23 cellular contexts compared by ENCODE assay signal in the genomic region with DNA sequence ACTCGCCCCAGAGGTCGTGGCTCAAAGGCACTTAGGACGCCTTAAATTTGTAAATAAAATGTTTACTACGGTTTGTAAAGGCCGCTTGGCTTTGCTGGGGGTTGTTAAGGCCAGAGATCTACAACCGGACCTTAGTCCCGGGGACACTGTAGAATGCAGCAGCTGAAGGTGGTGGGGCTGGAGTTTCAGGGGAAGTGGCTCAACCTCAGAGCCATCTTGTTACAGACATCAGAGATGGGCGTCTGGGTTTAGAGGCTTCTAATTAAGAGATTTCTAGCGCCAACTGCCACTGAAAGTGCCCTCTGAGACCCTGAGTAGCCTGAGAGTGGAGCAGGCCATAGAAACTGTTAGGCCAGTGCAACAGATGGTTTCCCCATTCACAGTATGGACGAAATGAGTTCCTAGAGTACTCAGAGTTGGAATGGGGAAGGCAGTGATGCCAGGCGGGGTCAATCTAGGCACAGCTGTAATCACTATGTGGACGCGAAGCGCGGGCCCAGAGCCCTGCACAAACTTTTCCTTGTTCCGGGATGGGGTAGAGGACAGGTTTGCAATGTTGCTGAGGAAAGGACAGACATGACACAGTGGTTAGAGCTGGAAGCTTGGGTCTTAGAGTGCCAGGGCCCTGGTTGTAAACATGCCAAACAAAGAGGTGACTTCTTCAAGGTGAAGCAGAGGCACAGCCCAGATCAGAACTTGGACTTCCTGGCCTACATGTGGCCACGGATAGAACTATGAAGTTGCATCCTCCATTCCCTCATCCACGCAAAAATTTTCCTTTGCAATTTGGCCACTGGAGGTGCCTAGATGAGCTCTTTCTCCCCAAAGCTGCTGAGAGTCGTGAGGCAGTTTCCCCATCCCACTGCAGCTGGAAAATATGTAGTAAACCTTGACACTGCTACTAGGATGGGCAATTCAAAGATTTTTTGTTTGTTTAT. TPM values are rescaled to one million over a fixed set of nuclear protein-coding genes. Genes with fewer than 3 reads are reported as not detected.
A peak's percentile ranks its signal among the peaks of the same experiment; 100 is the strongest.
DNase-seq lines count a peak whose midpoint lies in the region; ATAC-seq and TF ChIP-seq lines count a peak whose summit lies in the region.
"Had no signal": no experiment of that assay in that cellular context is flagged by ENCODE, and none has a peak within 500 bp of the region (broad histone marks: within the 10 kb centered on the region; RNA-seq: fewer than 3 reads in every experiment).

No MANE protein-coding gene starts in this region.

- no peak for ATAC-seq in HG02884 (IDR thresholded peaks at IDR 0.05; ENCODE audit: unreplicated experiment)
- ATAC-seq: activated CD8-positive, alpha-beta T cell treated with anti-CD3 and anti-CD28 coated beads, Interleukin-2, amount 10 ng/mL, durations not matched to agents 7 days and 5 days; activated naive CD8-positive, alpha-beta T cell treated with anti-CD3 and anti-CD28 coated beads, Interleukin-2, amount 50 U/mL, for 24 hours; esophagus mucosa; HepG2; stimulated activated naive CD8-positive, alpha-beta T cell treated with anti-CD3 and anti-CD28 coated beads, Interleukin-15, amount 100 ng/mL, for 72 hours had no signal

- H3K4me3 ChIP-seq in HUES6 (ENCODE audit: low read depth, low read length) (peak overlapping the region; percentile 46), transverse colon (peak overlapping the region in 2 of 4 donors; percentile 14 to 93)
- H3K4me3 ChIP-seq: lung, pancreas, tibial artery had no signal

- no peak for DNase-seq in glutamatergic neuron
- no peak for DNase-seq in transverse colon
- no peak for DNase-seq in NCI-H748 (lab: John Stamatoyannopoulos, UW; ENCODE audit: unreplicated experiment)
- no peak for DNase-seq in cortex of kidney (lab: John Stamatoyannopoulos, UW)
- DNase-seq: activated CD4-positive, alpha-beta T cell treated with anti-CD3 and anti-CD28 coated beads for 1 hour; activated CD8-positive, alpha-beta T cell treated with anti-CD3 and anti-CD28 coated beads, Interleukin-2, amount 10 ng/mL, durations not matched to agents 7 days and 5 days; activated effector memory CD4-positive, alpha-beta T cell treated with Interleukin-2 at 50 U/mL for 16 hours; activated naive CD8-positive, alpha-beta T cell treated with anti-CD3 and anti-CD28 coated beads, Interleukin-2, amount 50 U/mL, for 24 hours; activated T-cell treated with anti-CD3 and anti-CD28 coated beads for 4 hours; effector CD8-positive, alpha-beta T cell; NCI-H1694 treated with DMSO at 0.1 percent for 48 hours; NCI-H526; stimulated activated CD4-positive, alpha-beta T cell treated with anti-CD3 and anti-CD28 coated beads, Interleukin-15, amount 100 ng/mL, for 24 hours; stimulated activated naive CD8-positive, alpha-beta T cell treated with anti-CD3 and anti-CD28 coated beads, Interleukin-15, amount 100 ng/mL, for 72 hours; tibial artery had no signal

- H3K9me3 ChIP-seq in HUES6 (ENCODE audit: control insufficient read depth, insufficient read depth, low read depth, low read length) (no peaks in the 10 kb centered on the region), transverse colon (no peaks in the 10 kb centered on the region)
- H3K9me3 ChIP-seq: pancreas, tibial artery had no signal

- TF ChIP-seq EP300 in transverse colon (IDR thresholded peaks at IDR 0.05; ENCODE audit: low read depth), result no peak

- H3K27ac ChIP-seq in HUES6 (ENCODE audit: low read depth, low read length) (no peak overlapping the region), transverse colon (peak overlapping the region; percentile 92 to 99 (median 96))
- H3K27ac ChIP-seq: pancreas, tibial artery had no signal

- in situ Hi-C loops in transverse colon (cut with MboI; ENCODE audit: low pct_ligation_motif_present in 1 of 4, low pct_unique_long_range_greater_than_20kb in 1 of 4, low sequenced_read_pairs in 3 of 4), result loop anchor here in 1 of 4 donors (25.0 kb wide), 2 partner anchors 552 to 852 kb away; partner anchors contain the start of gene DUSP10

- H3K27me3 Mint-ChIP-seq in glutamatergic neuron (ENCODE audit: unreplicated experiment) (peaks cover 66% of the 10 kb centered on the region), nephron (ENCODE audit: low read depth) (peaks cover 100% of the 10 kb centered on the region)

- intact Hi-C loops in transverse colon (cut with DNase I; ENCODE audit: low total_unique reads), result loop anchor here (5.0 to 10.0 kb wide), 3 partner anchors 73 to 350 kb away; no protein-coding TSS in a partner anchor

- H3K27ac Mint-ChIP-seq in glutamatergic neuron (ENCODE audit: unreplicated experiment) (no peak overlapping the region), nephron (no peak overlapping the region)
- H3K27ac Mint-ChIP-seq: activated CD8-positive, alpha-beta T cell treated with anti-CD3 and anti-CD28 coated beads, Interleukin-2, amount 10 ng/mL, durations not matched to agents 7 days and 5 days; activated naive CD8-positive, alpha-beta T cell treated with anti-CD3 and anti-CD28 coated beads, Interleukin-2, amount 50 U/mL, for 24 hours; T-helper 1 cell treated with Interleukin-12 subunit alpha and Interleukin-12 subunit beta and Interleukin-4 antibody, amounts not matched to agents 30 μg/mL and 1 μg/mL, for 36 hours had no signal

- H3K4me3 Mint-ChIP-seq in glutamatergic neuron (ENCODE audit: unreplicated experiment) (peak overlapping the region; percentile 84), nephron (peak overlapping the region; percentile 65 to 74 (median 68))
- H3K4me3 Mint-ChIP-seq: activated CD8-positive, alpha-beta T cell treated with anti-CD3 and anti-CD28 coated beads, Interleukin-2, amount 10 ng/mL, durations not matched to agents 7 days and 5 days; activated naive CD8-positive, alpha-beta T cell treated with anti-CD3 and anti-CD28 coated beads, Interleukin-2, amount 50 U/mL, for 24 hours; stimulated activated naive CD8-positive, alpha-beta T cell treated with anti-CD3 and anti-CD28 coated beads, Interleukin-15, amount 100 ng/mL, for 72 hours; T-helper 1 cell treated with Interleukin-12 subunit alpha and Interleukin-12 subunit beta and Interleukin-4 antibody, amounts not matched to agents 30 μg/mL and 1 μg/mL, for 36 hours had no signal

- H3K9me3 Mint-ChIP-seq in glutamatergic neuron (ENCODE audit: unreplicated experiment) (peaks cover 15% of the 10 kb centered on the region), nephron (peaks cover 11% of the 10 kb centered on the region)
- H3K9me3 Mint-ChIP-seq: activated naive CD8-positive, alpha-beta T cell treated with anti-CD3 and anti-CD28 coated beads, Interleukin-2, amount 50 U/mL, for 24 hours; stimulated activated naive CD8-positive, alpha-beta T cell treated with anti-CD3 and anti-CD28 coated beads, Interleukin-15, amount 100 ng/mL, for 72 hours; T-helper 1 cell treated with Interleukin-12 subunit alpha and Interleukin-12 subunit beta and Interleukin-4 antibody, amounts not matched to agents 30 μg/mL and 1 μg/mL, for 36 hours had no signal

- 80 to 82% methylated on average over 8 to 19 of the region's 19 CpGs for WGBS in transverse colon (ENCODE audit: low coverage in 1 of 2), 2 donors

- H3K27me3 ChIP-seq in HUES6 (ENCODE audit: control insufficient read depth, insufficient read depth, low read length) (peaks cover 100% of the 10 kb centered on the region), transverse colon (peaks cover 94% of the 10 kb centered on the region)

- no peak for TF ChIP-seq POLR2A in transverse colon (IDR thresholded peaks at IDR 0.05)

- H3K9ac ChIP-seq in HUES6 (ENCODE audit: low read length), result no peak overlapping the region

- H3K4me1 Mint-ChIP-seq in glutamatergic neuron (ENCODE audit: low read depth, unreplicated experiment) (peaks cover 30% of the 10 kb centered on the region), nephron (peaks cover 44% of the 10 kb centered on the region)

- peaks cover 53% of the 10 kb centered on the region for H3K4me1 ChIP-seq in HUES6 (ENCODE audit: control insufficient read depth, insufficient read depth, low read length)
- peaks cover 0 to 43% (median 10%) of the 10 kb centered on the region in 4 donors for H3K4me1 ChIP-seq in transverse colon

- H3K36me3 ChIP-seq in HUES6 (ENCODE audit: control insufficient read depth, insufficient read depth, low read length) (no peaks in the 10 kb centered on the region), transverse colon (no peaks in the 10 kb centered on the region)
- H3K36me3 ChIP-seq: pancreas had no signal

- H3K36me3 Mint-ChIP-seq in glutamatergic neuron (ENCODE audit: unreplicated experiment) (no peaks in the 10 kb centered on the region), nephron (ENCODE audit: low read depth) (no peaks in the 10 kb centered on the region)

- TF ChIP-seq CTCF in glutamatergic neuron (IDR thresholded peaks at IDR 0.05; ENCODE audit: partially characterized antibody, unreplicated experiment), result no peak
- TF ChIP-seq CTCF in nephron (IDR thresholded peaks at IDR 0.05; ENCODE audit: unreplicated experiment in 3 of 3), result no peak
- no peak for TF ChIP-seq CTCF in transverse colon (IDR thresholded peaks at IDR 0.05)

RNA-seq across cellular contexts. Expression of gene HLX, which starts 6.0 kb away (rescaled TPM):
- total RNA-seq in glutamatergic neuron (ENCODE audit: unreplicated experiment), result 0.56 TPM
- total RNA-seq in transverse colon, result 10 to 100 TPM in 2 of 4 donors, 1 to 10 TPM in 2; 4.2 to 18.4 (median 9.3) TPM
- total RNA-seq: activated CD8-positive, alpha-beta T cell treated with anti-CD3 and anti-CD28 coated beads, Interleukin-2, amount 10 ng/mL, durations not matched to agents 7 days and 5 days had no signal
